Comparison of ENCODE assay signal across 20 cellular contexts in genomic region chr10:86836044-86836443, GRCh38.
"Had no signal": no experiment of that assay in that cellular context is flagged by ENCODE, and none has a peak within 500 bp of the region (broad histone marks: within the 10 kb centered on the region; RNA-seq: fewer than 3 reads in every experiment).

No MANE protein-coding gene starts in this region.

- H3K4me3 Mint-ChIP-seq: activated CD4-positive, alpha-beta memory T cell treated with anti-CD3 and anti-CD28 coated beads for 36 hours; activated naive CD4-positive, alpha-beta T cell treated with anti-CD3 and anti-CD28 coated beads, Interleukin-2, amount 50 U/mL, for 24 hours; naive thymus-derived CD8-positive, alpha-beta T cell; T-helper 2 cell treated with Interferon-gamma antibody and Interleukin-4, amounts not matched to agents 5 μg/mL and 100 μg/mL, for 36 hours had no signal

- H3K27me3 Mint-ChIP-seq: activated CD4-positive, alpha-beta memory T cell treated with anti-CD3 and anti-CD28 coated beads for 36 hours; activated naive CD4-positive, alpha-beta T cell treated with anti-CD3 and anti-CD28 coated beads, Interleukin-2, amount 50 U/mL, for 24 hours had no signal

- H3K9me3 ChIP-seq: breast epithelium, colonic mucosa, psoas muscle, SJSA1, upper lobe of left lung had no signal

- H3K27ac ChIP-seq: breast epithelium, colonic mucosa, psoas muscle, SJSA1, upper lobe of left lung had no signal

- H3K4me1 ChIP-seq: breast epithelium, colonic mucosa, SJSA1 had no signal

- H3K4me3 ChIP-seq: breast epithelium, colonic mucosa, lung, psoas muscle, SJSA1, upper lobe of left lung had no signal

- H3K27me3 ChIP-seq: breast epithelium, colonic mucosa, SJSA1, upper lobe of left lung had no signal

- DNase-seq: activated CD4-positive, alpha-beta memory T cell treated with anti-CD3 and anti-CD28 coated beads for 36 hours; activated effector memory CD4-positive, alpha-beta T cell treated with Interleukin-2 at 50 U/mL for 16 hours; anterior cingulate cortex; colonic mucosa; effector CD4-positive, alpha-beta T cell; glutamatergic neuron; left colon; naive thymus-derived CD8-positive, alpha-beta T cell; occipital lobe; psoas muscle; stimulated activated CD4-positive, alpha-beta T cell treated with anti-CD3 and anti-CD28 coated beads, Interleukin-12 subunit alpha, Interleukin-12 subunit beta, amount 100 ng/mL, for 4 hours; stimulated activated naive CD4-positive, alpha-beta T cell treated with Interleukin-2 at 50 U/mL for 16 hours; SW 1271; upper lobe of left lung had no signal

- H3K27ac Mint-ChIP-seq: activated CD4-positive, alpha-beta memory T cell treated with anti-CD3 and anti-CD28 coated beads for 36 hours; activated naive CD4-positive, alpha-beta T cell treated with anti-CD3 and anti-CD28 coated beads, Interleukin-2, amount 50 U/mL, for 24 hours; T-helper 2 cell treated with Interferon-gamma antibody and Interleukin-4, amounts not matched to agents 5 μg/mL and 100 μg/mL, for 36 hours had no signal

- H3K9me3 Mint-ChIP-seq: activated CD4-positive, alpha-beta memory T cell treated with anti-CD3 and anti-CD28 coated beads for 36 hours; activated naive CD4-positive, alpha-beta T cell treated with anti-CD3 and anti-CD28 coated beads, Interleukin-2, amount 50 U/mL, for 24 hours; naive thymus-derived CD8-positive, alpha-beta T cell; T-helper 2 cell treated with Interferon-gamma antibody and Interleukin-4, amounts not matched to agents 5 μg/mL and 100 μg/mL, for 36 hours had no signal

- ATAC-seq: left colon; naive thymus-derived CD8-positive, alpha-beta T cell; sciatic nerve had no signal

- H3K36me3 Mint-ChIP-seq: activated CD4-positive, alpha-beta memory T cell treated with anti-CD3 and anti-CD28 coated beads for 36 hours had no signal

- H3K36me3 ChIP-seq: breast epithelium, colonic mucosa, upper lobe of left lung had no signal
